Comparison of ENCODE assay signal across 35 cellular contexts in the genomic region with DNA sequence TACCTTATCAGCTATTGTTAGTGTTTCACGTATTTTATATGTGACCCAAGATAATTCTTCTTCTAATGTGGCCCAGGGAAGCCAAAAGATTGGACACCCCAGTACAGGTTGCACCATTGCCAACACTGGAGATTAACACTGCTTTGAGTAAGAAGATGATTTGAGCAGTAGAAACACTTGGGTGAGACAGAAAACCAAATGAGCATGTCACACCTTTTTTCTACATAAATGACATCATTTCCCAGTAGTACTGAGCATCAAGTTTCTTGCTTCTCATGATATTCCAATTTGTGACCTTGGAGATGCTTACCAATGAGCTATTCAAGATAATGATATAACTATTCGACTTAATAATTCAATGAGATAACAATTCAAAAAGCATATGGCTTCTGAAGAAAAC.
"Had no signal": no experiment of that assay in that cellular context is flagged by ENCODE, and none has a peak within 500 bp of the region (broad histone marks: within the 10 kb centered on the region; RNA-seq: fewer than 3 reads in every experiment).

No MANE protein-coding gene starts in this region.

- H3K9me3 ChIP-seq: MG63 had no signal

- H3K36me3 ChIP-seq: MG63 had no signal

- H3K4me3 ChIP-seq: MG63 had no signal

- DNase-seq: Karpas-422, Kasumi-1, MG63, MM.1S, MV-4-11, NCI-H1048, NCI-H1092, NCI-H1092 treated with DMSO at 0.1 percent for 48 hours, NCI-H1105, NCI-H1105 treated with DMSO at 0.1 percent for 48 hours, NCI-H1417, NCI-H1417 treated with DMSO at 0.1 percent for 48 hours, NCI-H1436, NCI-H1436 treated with DMSO at 0.1 percent for 48 hours, NCI-H146, NCI-H1694, NCI-H1694 treated with DMSO at 0.1 percent for 48 hours, NCI-H187, NCI-H187 treated with DMSO at 0.1 percent for 48 hours, NCI-H1930, NCI-H2029, NCI-H2029 treated with DMSO at 0.1 percent for 48 hours, NCI-H2081, NCI-H2081 treated with DMSO at 0.1 percent for 48 hours, NCI-H2107, NCI-H2171, NCI-H2171 treated with DMSO at 0.1 percent for 48 hours, NCI-H2227 treated with DMSO at 0.1 percent for 48 hours, NCI-H226, NCI-H345, NCI-H446, NCI-H446 treated with DMSO at 0.1 percent for 48 hours, NCI-H510A, NCI-H510A treated with DMSO at 0.1 percent for 48 hours, NCI-H524 had no signal
